17 cellular contexts compared by ENCODE assay signal in the genomic region with DNA sequence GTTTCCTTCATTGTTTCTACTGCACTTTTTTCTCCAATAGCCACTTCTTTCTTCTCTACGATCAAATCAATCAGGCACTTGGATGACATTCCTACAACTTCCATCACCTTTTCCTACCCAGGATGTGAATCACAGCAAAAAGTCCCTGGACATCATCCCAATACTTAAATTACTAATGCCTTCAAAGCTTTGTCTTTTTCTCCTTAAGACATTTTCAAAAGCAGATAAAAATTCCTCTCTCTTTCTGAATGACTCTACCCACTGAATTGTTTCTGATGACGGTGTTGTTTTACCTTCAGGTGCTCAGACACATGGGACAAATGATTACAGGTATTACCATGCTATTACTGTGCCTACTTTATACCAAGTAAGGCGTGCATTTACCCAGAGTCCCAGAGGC.
A peak's percentile ranks its signal among the peaks of the same experiment; 100 is the strongest.
DNase-seq lines count a peak whose midpoint lies in the region; ATAC-seq and TF ChIP-seq lines count a peak whose summit lies in the region.
"Had no signal": no experiment of that assay in that cellular context is flagged by ENCODE, and none has a peak within 500 bp of the region (broad histone marks: within the 10 kb centered on the region; RNA-seq: fewer than 3 reads in every experiment).

No MANE protein-coding gene starts in this region.

- peaks cover 0 to 4% of the 10 kb centered on the region in 2 donors for H3K9me3 Mint-ChIP-seq in activated naive CD4-positive, alpha-beta T cell treated with anti-CD3 and anti-CD28 coated beads, Interleukin-2, amount 50 U/mL, for 72 hours
- H3K9me3 Mint-ChIP-seq: activated CD4-positive, alpha-beta memory T cell treated with anti-CD3 and anti-CD28 coated beads for 36 hours; activated T-helper 1 cell treated with anti-CD3 and anti-CD28 coated beads, Interleukin-12 subunit alpha, Interleukin-12 subunit beta, Interleukin-2, Interleukin-4 antibody, amounts not matched to agents 30 ng/mL and 10 ng/mL and 1 ng/mL, durations not matched to agents 14 hours and 24 hours and 36 hours had no signal

- no peak for ATAC-seq in HG03097 (IDR thresholded peaks at IDR 0.05; ENCODE audit: low FRiP score, unreplicated experiment)
- no peak for ATAC-seq in activated naive CD4-positive, alpha-beta T cell treated with anti-CD3 and anti-CD28 coated beads, Interleukin-2, amount 50 U/mL, for 72 hours
- ATAC-seq: natural killer cell had no signal

- H3K27ac Mint-ChIP-seq in activated naive CD4-positive, alpha-beta T cell treated with anti-CD3 and anti-CD28 coated beads, Interleukin-2, amount 50 U/mL, for 72 hours: no peak overlapping the region
- H3K27ac Mint-ChIP-seq: activated CD4-positive, alpha-beta memory T cell treated with anti-CD3 and anti-CD28 coated beads for 36 hours; activated T-helper 1 cell treated with anti-CD3 and anti-CD28 coated beads, Interleukin-12 subunit alpha, Interleukin-12 subunit beta, Interleukin-2, Interleukin-4 antibody, amounts not matched to agents 30 ng/mL and 10 ng/mL and 1 ng/mL, durations not matched to agents 14 hours and 24 hours and 36 hours; natural killer cell; progenitor cell of endocrine pancreas had no signal

- TF ChIP-seq CTCF in RWPE1 (conservative IDR thresholded peaks at IDR 0.05; ENCODE audit: low read depth) (no peak), epithelial cell of esophagus (IDR thresholded peaks at IDR 0.05; ENCODE audit: insufficient read depth, low read depth, low read length, missing control alignments) (no peak)

- DNase-seq in Daoy (ENCODE audit: low read depth) (peak; percentile 53), RWPE1 (ENCODE audit: low spot score) (peak; percentile 58), epithelial cell of esophagus (ENCODE audit: low read depth) (peak; percentile 88), lung microvascular endothelial cell (ENCODE audit: low read depth in 2 of 2) (peak; percentile 30 to 92), GF-D8 (lab: John Stamatoyannopoulos, UW) (no peak), NCI-H2107 (lab: John Stamatoyannopoulos, UW) (no peak)
- no peak for DNase-seq in activated naive CD4-positive, alpha-beta T cell treated with anti-CD3 and anti-CD28 coated beads, Interleukin-2, amount 50 U/mL, for 72 hours (ENCODE audit: low spot score in 2 of 2)
- DNase-seq: activated CD4-positive, alpha-beta memory T cell treated with anti-CD3 and anti-CD28 coated beads for 36 hours; DMS153; KG1; natural killer cell; NCI-H1417 treated with DMSO at 0.1 percent for 48 hours; substantia nigra had no signal

- H3K27ac ChIP-seq in RWPE1: no peak overlapping the region
- H3K27ac ChIP-seq: BLaER1 had no signal

- H3K4me3 ChIP-seq in epithelial cell of esophagus (ENCODE audit: low read length): no peak overlapping the region
- H3K4me3 ChIP-seq: BLaER1 had no signal

- POLR2A ChIA-PET in RWPE1 (lab: Yijun Ruan, JAX; ENCODE audit: low non-redundant PET): no interaction called here

- CTCF ChIA-PET in RWPE1 (lab: Yijun Ruan, JAX): no interaction called here

- no peaks in the 10 kb centered on the region for H3K36me3 Mint-ChIP-seq in activated naive CD4-positive, alpha-beta T cell treated with anti-CD3 and anti-CD28 coated beads, Interleukin-2, amount 50 U/mL, for 72 hours
- H3K36me3 Mint-ChIP-seq: activated CD4-positive, alpha-beta memory T cell treated with anti-CD3 and anti-CD28 coated beads for 36 hours; natural killer cell had no signal

Comparison
In these comparisons a context has a peak if more than half of its experiments do, and no peak if none do; other contexts are left out.
1. DNase-seq: peak in Daoy (single experiment), RWPE1 (single experiment), epithelial cell of esophagus (single experiment) and lung microvascular endothelial cell (2 of 2); none in GF-D8 (single experiment), NCI-H2107 (single experiment) and activated naive CD4-positive, alpha-beta T cell treated with anti-CD3 and anti-CD28 coated beads, Interleukin-2, amount 50 U/mL, for 72 hours (0 of 2).